Comparison of ENCODE assay signal across 8 cellular contexts in genomic region chrX:153599192-153600031, GRCh38.
DNase-seq lines count a peak whose midpoint lies in the region; ATAC-seq and TF ChIP-seq lines count a peak whose summit lies in the region.

No MANE protein-coding gene starts in this region.

- POLR2A ChIA-PET in AG04449 (lab: Yijun Ruan, JAX): interaction anchor here (0.6 kb wide), 1 partner anchor 109 kb away, joined by 3 read pairs; no protein-coding TSS in a partner anchor

- ATAC-seq in GM18870 (IDR thresholded peaks at IDR 0.05; ENCODE audit: unreplicated experiment) (peak; percentile 46), HG03135 (IDR thresholded peaks at IDR 0.05; ENCODE audit: unreplicated experiment) (peak; percentile 75)

- peak; percentile 9 for DNase-seq in AG04449 (ENCODE audit: low read depth, low spot score)
- DNase-seq in NCI-H345 (lab: John Stamatoyannopoulos, UW): peak; percentile 91
- peak; percentile 86 for DNase-seq in activated CD4-positive, CD25-positive, alpha-beta regulatory T cell treated with anti-CD3 and anti-CD28 coated beads, Interleukin-2, amount 50 U/mL, for 72 hours
- DNase-seq in cerebellar cortex (ENCODE audit: low spot score): peak; percentile 75
- peak; percentile 44 for DNase-seq in kidney glomerular epithelial cell (lab: John Stamatoyannopoulos, UW)
- peak; percentile 90 for DNase-seq in stimulated activated CD4-positive, alpha-beta T cell treated with anti-CD3 and anti-CD28 coated beads, Interleukin-15, amount 100 ng/mL, for 24 hours

- peak overlapping the region; percentile 66 for H3K4me3 ChIP-seq in AG04449 (ENCODE audit: low read depth, low read length)

- TF ChIP-seq CTCF in AG04449 (IDR thresholded peaks at IDR 0.05; ENCODE audit: insufficient read depth, low read length, missing control alignments): no peak

- CTCF ChIA-PET in AG04449 (lab: Yijun Ruan, JAX): interaction anchor here (1.4 to 3.4 kb wide), 3 partner anchors 11 to 70 kb away, joined by 3 to 37 read pairs (median 8); no protein-coding TSS in a partner anchor

Comparison
In these comparisons a context has a peak if more than half of its experiments do, and no peak if none do; other contexts are left out.
1. Peak in every context shown above with its lines: DNase-seq, ATAC-seq and H3K4me3 ChIP-seq.
2. DNase-seq: peak in every context shown above with its lines; median percentile 91 in NCI-H345; 90 in stimulated activated CD4-positive, alpha-beta T cell treated with anti-CD3 and anti-CD28 coated beads, Interleukin-15, amount 100 ng/mL, for 24 hours; 86 in activated CD4-positive, CD25-positive, alpha-beta regulatory T cell treated with anti-CD3 and anti-CD28 coated beads, Interleukin-2, amount 50 U/mL, for 72 hours; 75 in cerebellar cortex; 44 in kidney glomerular epithelial cell; 9 in AG04449.